ENCODE assay signal across 30 cellular contexts in genomic region chr10:11598749-11599396, GRCh38. TPM values are rescaled to one million over a fixed set of nuclear protein-coding genes. Genes with fewer than 3 reads are reported as not detected.
DNase-seq lines count a peak whose midpoint lies in the region; ATAC-seq, FAIRE-seq and TF ChIP-seq lines count a peak whose summit lies in the region.
"Had no signal": no experiment of that assay in that cellular context is flagged by ENCODE, and none has a peak within 500 bp of the region (broad histone marks: within the 10 kb centered on the region; RNA-seq: fewer than 3 reads in every experiment).

No MANE protein-coding gene starts in this region.

- ATAC-seq in left ventricle myocardium superior (no peak), HG02623 (IDR thresholded peaks at IDR 0.05; ENCODE audit: unreplicated experiment) (no peak), HG03045 (IDR thresholded peaks at IDR 0.05; ENCODE audit: unreplicated experiment) (no peak)
- ATAC-seq: A549; activated naive CD4-positive, alpha-beta T cell treated with anti-CD3 and anti-CD28 coated beads, Interleukin-2, amount 50 U/mL, for 72 hours; HCT116; left colon; Panc1; pancreas had no signal

- intact Hi-C loops in left ventricle myocardium superior (cut with micrococcal nuclease) (no loop called here), kidney (cut with DNase I) (no loop called here)

- peak; percentile 42 for FAIRE-seq in kidney (lab: Jason Lieb, UNC)
- FAIRE-seq: pancreas, urothelium cell line had no signal

- DNase-seq in cardiac muscle cell (ENCODE audit: low read depth in 1 of 2, low spot score in 1 of 2) (no peak), left ventricle myocardium superior (no peak), NCI-H69 (lab: John Stamatoyannopoulos, UW) (peak; percentile 55), kidney (no peak), GM13977 (ENCODE audit: low spot score) (no peak), NK-92 (lab: John Stamatoyannopoulos, UW; ENCODE audit: unreplicated experiment) (no peak)
- DNase-seq: activated CD4-positive, alpha-beta T cell treated with anti-CD3 and anti-CD28 coated beads for 48 hours; aorta; colonic mucosa; DMS 273 treated with DMSO at 0.1 percent for 48 hours; effector memory CD4-positive, alpha-beta T cell; immature natural killer cell; IMR-90; left colon; NCI-H1105; NCI-H187; NCI-H2171 treated with DMSO at 0.1 percent for 48 hours; pancreas; retina; SHP77; stimulated activated CD4-positive, alpha-beta T cell treated with anti-CD3 and anti-CD28 coated beads, Interleukin-1b, Interleukin-23, amount 100 ng/mL, for 48 hours; SW 1271; testis had no signal

- TF ChIP-seq CTCF in cardiac muscle cell (IDR thresholded peaks at IDR 0.05; ENCODE audit: low read depth, low read length) (no peak), kidney (IDR thresholded peaks at IDR 0.05; ENCODE audit: borderline replicate concordance, extremely low read depth, insufficient read depth) (no peak), GM13977 (IDR thresholded peaks at IDR 0.05; ENCODE audit: extremely low read depth, insufficient read depth, missing control alignments) (no peak)

- no peak overlapping the region for H3K4me3 ChIP-seq in cardiac muscle cell
- no peak overlapping the region for H3K4me3 ChIP-seq in kidney (ENCODE audit: low read length in 2 of 2)
- H3K4me3 ChIP-seq: A549, colonic mucosa, pancreas, testis had no signal

- no peak overlapping the region for H3K9ac ChIP-seq in kidney (ENCODE audit: low read length in 2 of 2)

- H3K4me1 ChIP-seq in cardiac muscle cell (ENCODE audit: low read depth) (peaks cover 23% of the 10 kb centered on the region), kidney (ENCODE audit: control insufficient read depth in 1 of 2, insufficient read depth in 1 of 2, low read depth in 1 of 2, low read length in 2 of 2) (peaks cover 9 to 16% of the 10 kb centered on the region in 2 donors)
- H3K4me1 ChIP-seq: testis had no signal

- H3K9me3 ChIP-seq in cardiac muscle cell (ENCODE audit: low read depth) = no peaks in the 10 kb centered on the region
- no peaks in the 10 kb centered on the region for H3K9me3 ChIP-seq in kidney (ENCODE audit: control insufficient read depth in 1 of 2, low read length in 2 of 2)
- H3K9me3 ChIP-seq: A549, colonic mucosa, pancreas, testis had no signal

- no peaks in the 10 kb centered on the region for H3K27me3 ChIP-seq in cardiac muscle cell
- H3K27me3 ChIP-seq: colonic mucosa, pancreas, testis had no signal

- H3K36me3 ChIP-seq in cardiac muscle cell (no peaks in the 10 kb centered on the region), kidney (ENCODE audit: control insufficient read depth in 1 of 2, insufficient read depth in 2 of 2, low read length in 2 of 2) (no peaks in the 10 kb centered on the region)
- H3K36me3 ChIP-seq: colonic mucosa, pancreas had no signal

- peak overlapping the region; percentile 22 for H3K27ac ChIP-seq in cardiac muscle cell
- no peak overlapping the region for H3K27ac ChIP-seq in kidney (ENCODE audit: low read depth in 2 of 2, low read length in 2 of 2)
- H3K27ac ChIP-seq: A549, colonic mucosa, pancreas, testis had no signal

- in situ Hi-C loops in GM13977 (cut with MboI; ENCODE audit: low pct_unique_long_range_greater_than_20kb, low sequenced_read_pairs, unreplicated experiment) = no loop called here

RNA-seq across cellular contexts. Expression of gene USP6NL, which starts 12.6 kb away (rescaled TPM):
- total RNA-seq in cardiac muscle cell = 21.2 and 25.4 TPM in 2 replicates
- polyA plus RNA-seq in cardiac muscle cell = 12.1 and 13.6 TPM in 2 replicates
- total RNA-seq in left ventricle myocardium superior = 6.9 TPM
- total RNA-seq in kidney = 17.7 TPM
- 4.5 TPM for polyA plus RNA-seq in kidney (ENCODE audit: insufficient read depth, low read depth, low replicate concordance)
